In the genomic region with DNA sequence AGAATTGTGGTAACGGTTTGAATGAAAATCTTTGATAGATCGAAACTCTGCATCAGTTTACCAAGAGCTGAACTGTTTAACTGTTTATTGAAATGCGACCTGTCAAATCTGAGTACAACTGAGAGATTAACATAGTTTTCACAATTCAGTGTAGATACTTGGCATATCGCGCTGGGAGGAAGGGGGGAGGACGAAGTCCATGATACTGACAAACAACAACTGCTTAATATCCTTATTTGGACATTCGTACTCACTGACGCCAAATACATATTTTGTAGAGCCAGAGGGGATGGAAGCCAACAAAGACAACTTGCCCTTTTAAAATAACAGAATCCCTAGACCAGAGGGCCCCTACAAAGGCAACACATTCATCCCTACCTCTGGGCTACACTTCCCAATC, we compare ENCODE assay signal across 21 cellular contexts.
DNase-seq lines count a peak whose midpoint lies in the region; ATAC-seq and TF ChIP-seq lines count a peak whose summit lies in the region.
"Had no signal": no experiment of that assay in that cellular context is flagged by ENCODE, and none has a peak within 500 bp of the region (broad histone marks: within the 10 kb centered on the region; RNA-seq: fewer than 3 reads in every experiment).

No MANE protein-coding gene starts in this region.

- peak overlapping the region in 7 of 12 donors; percentile 18 to 61 (median 53) for H3K27ac ChIP-seq in heart left ventricle
- peak overlapping the region; percentile 81 for H3K27ac ChIP-seq in subcutaneous abdominal adipose tissue (ENCODE audit: low read depth, low read length)
- H3K27ac ChIP-seq: SJSA1 had no signal

- H3K27me3 Mint-ChIP-seq in mesothelial cell of epicardium (ENCODE audit: low read depth) (no peaks in the 10 kb centered on the region), HFFc6 (ENCODE audit: insufficient read depth) (no peaks in the 10 kb centered on the region)
- H3K27me3 Mint-ChIP-seq: activated CD4-positive, alpha-beta T cell treated with anti-CD3 and anti-CD28 coated beads for 36 hours; activated naive CD4-positive, alpha-beta T cell treated with anti-CD3 and anti-CD28 coated beads, Interleukin-2, amount 50 U/mL, for 24 hours had no signal

- H3K27me3 ChIP-seq in adipocyte (replicated peaks; ENCODE audit: control insufficient read depth, insufficient read depth, low read length) (no peaks in the 10 kb centered on the region), heart left ventricle (no peaks in the 10 kb centered on the region), subcutaneous abdominal adipose tissue (ENCODE audit: control insufficient read depth in 5 of 5, insufficient read depth in 4 of 5, low read length in 5 of 5) (no peaks in the 10 kb centered on the region)
- H3K27me3 ChIP-seq: SJSA1 had no signal

- H3K9me3 ChIP-seq in adipocyte (ENCODE audit: control insufficient read depth, low read length) (no peaks in the 10 kb centered on the region), heart left ventricle (peaks cover 0 to 14% (median 0%) of the 10 kb centered on the region in 12 donors), subcutaneous abdominal adipose tissue (ENCODE audit: control insufficient read depth in 5 of 5, low read length in 5 of 5) (peaks cover 0 to 2% (median 0%) of the 10 kb centered on the region in 5 donors)
- H3K9me3 ChIP-seq: SJSA1 had no signal

- H3K4me1 Mint-ChIP-seq in mesothelial cell of epicardium (peaks cover 14% of the 10 kb centered on the region), HFFc6 (ENCODE audit: low read depth) (peaks cover 19% of the 10 kb centered on the region)
- H3K4me1 Mint-ChIP-seq: activated CD4-positive, alpha-beta T cell treated with anti-CD3 and anti-CD28 coated beads for 36 hours; activated naive CD4-positive, alpha-beta T cell treated with anti-CD3 and anti-CD28 coated beads, Interleukin-2, amount 50 U/mL, for 24 hours; CD4-positive, alpha-beta memory T cell had no signal

- TF ChIP-seq POLR2A in heart left ventricle (IDR thresholded peaks at IDR 0.05) = no peak

- H3K27ac Mint-ChIP-seq in mesothelial cell of epicardium = peak overlapping the region; percentile 60
- H3K27ac Mint-ChIP-seq in HFFc6 = no peak overlapping the region
- H3K27ac Mint-ChIP-seq: activated CD4-positive, alpha-beta T cell treated with anti-CD3 and anti-CD28 coated beads for 36 hours; activated naive CD4-positive, alpha-beta T cell treated with anti-CD3 and anti-CD28 coated beads, Interleukin-2, amount 50 U/mL, for 24 hours; CD4-positive, alpha-beta memory T cell had no signal

- peaks cover 41% of the 10 kb centered on the region for H3K4me1 ChIP-seq in adipocyte (ENCODE audit: control insufficient read depth, insufficient read depth, low read length)
- peaks cover 0 to 20% (median 11%) of the 10 kb centered on the region in 12 donors for H3K4me1 ChIP-seq in heart left ventricle
- H3K4me1 ChIP-seq in subcutaneous abdominal adipose tissue (ENCODE audit: control insufficient read depth in 5 of 5, insufficient read depth in 5 of 5, low read length in 5 of 5) = peaks cover 6 to 27% (median 23%) of the 10 kb centered on the region in 5 donors
- H3K4me1 ChIP-seq: SJSA1 had no signal

- ATAC-seq in heart left ventricle (peak in 2 of 4 donors; percentile 58 to 72), HG02798 (IDR thresholded peaks at IDR 0.05; ENCODE audit: poor library complexity, unreplicated experiment) (no peak)
- ATAC-seq: activated CD4-positive, alpha-beta T cell treated with anti-CD3 and anti-CD28 coated beads for 36 hours had no signal

- H3K9me3 Mint-ChIP-seq in mesothelial cell of epicardium (peaks cover 12% of the 10 kb centered on the region), HFFc6 (no peaks in the 10 kb centered on the region)
- H3K9me3 Mint-ChIP-seq: activated naive CD4-positive, alpha-beta T cell treated with anti-CD3 and anti-CD28 coated beads, Interleukin-2, amount 50 U/mL, for 24 hours had no signal

- H3K36me3 Mint-ChIP-seq in mesothelial cell of epicardium = no peaks in the 10 kb centered on the region
- H3K36me3 Mint-ChIP-seq in HFFc6 (ENCODE audit: low read depth) = peaks cover 12% of the 10 kb centered on the region
- H3K36me3 Mint-ChIP-seq: activated naive CD4-positive, alpha-beta T cell treated with anti-CD3 and anti-CD28 coated beads, Interleukin-2, amount 50 U/mL, for 24 hours; CD4-positive, alpha-beta memory T cell had no signal

- DNase-seq in adipocyte (ENCODE audit: low read depth) (no peak), heart left ventricle (peak in 1 of 5 donors; percentile 9), mesothelial cell of epicardium (ENCODE audit: low spot score in 2 of 2, unreplicated experiment in 2 of 2) (no peak), retina (no peak), HFFc6 (no peak)
- DNase-seq in effector CD8-positive, alpha-beta T cell (lab: John Stamatoyannopoulos, UW) = no peak
- DNase-seq: activated CD4-positive, alpha-beta T cell treated with anti-CD3 and anti-CD28 coated beads for 36 hours; CD4-positive, alpha-beta memory T cell; cerebellar nuclear complex; effector CD4-positive, alpha-beta T cell; erythroblast; GOT3; kidney glomerular epithelial cell; NCI-H1092; NCI-H2081 treated with DMSO at 0.1 percent for 48 hours; stimulated activated CD4-positive, alpha-beta T cell treated with anti-CD3 and anti-CD28 coated beads, Interleukin-15, amount 100 ng/mL, for 24 hours; stimulated activated CD8-positive, alpha-beta memory T cell treated with anti-CD3 and anti-CD28 coated beads, Interleukin-4, amount 100 ng/mL, for 48 hours had no signal

- no peaks in the 10 kb centered on the region for H3K36me3 ChIP-seq in adipocyte (ENCODE audit: control insufficient read depth, insufficient read depth, low read length, severe bottlenecking)
- no peaks in the 10 kb centered on the region for H3K36me3 ChIP-seq in heart left ventricle
- no peaks in the 10 kb centered on the region for H3K36me3 ChIP-seq in subcutaneous abdominal adipose tissue (ENCODE audit: control insufficient read depth in 5 of 5, insufficient read depth in 5 of 5, low read length in 5 of 5)
- H3K36me3 ChIP-seq: SJSA1 had no signal

- WGBS in heart left ventricle, 4 donors = 59 to 71% (median 62%) methylated on average over 8 of the region's 8 CpGs

- intact Hi-C loops in heart left ventricle (cut with DNase I) = no loop called here

- H3K9ac ChIP-seq in adipocyte (ENCODE audit: low read length) (peak overlapping the region; percentile 78), subcutaneous abdominal adipose tissue (ENCODE audit: low read length in 5 of 5) (peak overlapping the region in 1 of 5 donors; percentile 41)

- H3K4me3 Mint-ChIP-seq in mesothelial cell of epicardium (no peak overlapping the region), HFFc6 (no peak overlapping the region)
- H3K4me3 Mint-ChIP-seq: activated CD4-positive, alpha-beta T cell treated with anti-CD3 and anti-CD28 coated beads for 36 hours; activated naive CD4-positive, alpha-beta T cell treated with anti-CD3 and anti-CD28 coated beads, Interleukin-2, amount 50 U/mL, for 24 hours; CD4-positive, alpha-beta memory T cell had no signal

- TF ChIP-seq CTCF in heart left ventricle (IDR thresholded peaks at IDR 0.05) (no peak), mesothelial cell of epicardium (IDR thresholded peaks at IDR 0.05; ENCODE audit: unreplicated experiment) (no peak), HFFc6 (IDR thresholded peaks at IDR 0.05) (no peak)

- peak overlapping the region; percentile 9 for H3K4me3 ChIP-seq in adipocyte (ENCODE audit: low read length)
- H3K4me3 ChIP-seq in heart left ventricle = no peak overlapping the region
- H3K4me3 ChIP-seq in subcutaneous abdominal adipose tissue (ENCODE audit: low read depth in 1 of 5, low read length in 5 of 5) = no peak overlapping the region
- H3K4me3 ChIP-seq: SJSA1 had no signal
